ENCODE assay signal across 1 cellular context in genomic region chr2:42141687-42142475, GRCh38.
TF ChIP-seq lines count a peak whose summit lies in the region.

No MANE protein-coding gene starts in this region.

TF ChIP-seq in K562, 482 proteins besides CTCF, POLR2A, EP300 and RAD21 (continued from another document and continues in another):
- TF ChIP-seq ZNF318 (IDR thresholded peaks at IDR 0.05; ENCODE audit: borderline replicate concordance in 1 of 2, low read depth in 1 of 2) (no peak), ZNF282 (CRISPR knock-in tag; IDR thresholded peaks at IDR 0.05) (no peak), CGGBP1 (CRISPR knock-in tag; IDR thresholded peaks at IDR 0.05) (no peak), ZNF12 (CRISPR knock-in tag; IDR thresholded peaks at IDR 0.05) (no peak), FOXJ2 (tag; IDR thresholded peaks at IDR 0.05) (no peak), SPI1 (IDR thresholded peaks at IDR 0.05; ENCODE audit: borderline replicate concordance, low read depth, low read length) (peak; percentile 38; the same call in 1 of the 2 replicates), MLLT1 (IDR thresholded peaks at IDR 0.05) (no peak), ELF4 (CRISPR knock-in tag; IDR thresholded peaks at IDR 0.05) (peak; percentile 32; the same call in 1 of the 2 replicates), E2F5 (CRISPR knock-in tag; IDR thresholded peaks at IDR 0.05) (no peak), ZNF253 (CRISPR knock-in tag; conservative IDR thresholded peaks at IDR 0.05) (no peak), ZNF23 (CRISPR knock-in tag; IDR thresholded peaks at IDR 0.05) (no peak), TAF9B (IDR thresholded peaks at IDR 0.05; ENCODE audit: partially characterized antibody) (no peak), C11orf30 (IDR thresholded peaks at IDR 0.05; ENCODE audit: low read depth) (peak; percentile 97), OTX1 (CRISPR knock-in tag; IDR thresholded peaks at IDR 0.05) (no peak), ZNF644 (tag; IDR thresholded peaks at IDR 0.05; ENCODE audit: low read depth) (no peak), RAD51 (IDR thresholded peaks at IDR 0.05; ENCODE audit: borderline replicate concordance, low read depth) (no peak), ZNF592 (IDR thresholded peaks at IDR 0.05) (0 out of 2 replicates have a peak, but pooled peaks have one; percentile 48), CEBPG (CRISPR knock-in tag; IDR thresholded peaks at IDR 0.05) (no peak), CEBPG (tag; conservative IDR thresholded peaks at IDR 0.05 in 1 of 2, IDR thresholded peaks at IDR 0.05 in 1 of 2) (no peak), ZNF512 (tag; IDR thresholded peaks at IDR 0.05) (no peak), MCM5 (IDR thresholded peaks at IDR 0.05; ENCODE audit: low read depth) (no peak), ZNF134 (CRISPR knock-in tag; conservative IDR thresholded peaks at IDR 0.05) (no peak), TEAD2 (tag; IDR thresholded peaks at IDR 0.05) (no peak), ZNF324 (CRISPR knock-in tag; IDR thresholded peaks at IDR 0.05) (no peak), CREM (IDR thresholded peaks at IDR 0.05; ENCODE audit: low read depth) (peak; percentile 14; the same call in 1 of the 2 replicates), FUS (optimal IDR thresholded peaks at IDR 0.05; ENCODE audit: low read depth, low read length) (no peak), KDM4B (IDR thresholded peaks at IDR 0.05; ENCODE audit: borderline replicate concordance in 2 of 2, low read depth in 1 of 2) (no peak), RBM22 (IDR thresholded peaks at IDR 0.05; ENCODE audit: low read depth, low read length, poor library complexity, severe bottlenecking) (no peak), NR2C1 (IDR thresholded peaks at IDR 0.05) (no peak), NR2C1 (tag; IDR thresholded peaks at IDR 0.05) (no peak), NFRKB (IDR thresholded peaks at IDR 0.05; ENCODE audit: low read depth) (no peak), NRF1 (conservative IDR thresholded peaks at IDR 0.05 in 1 of 2, IDR thresholded peaks at IDR 0.05 in 1 of 2) (no peak), PYGO2 (tag; IDR thresholded peaks at IDR 0.05) (no peak), KAT7 (CRISPR knock-in tag; IDR thresholded peaks at IDR 0.05; ENCODE audit: borderline replicate concordance) (no peak), ZBTB7A (IDR thresholded peaks at IDR 0.05; ENCODE audit: borderline replicate concordance, control insufficient read depth, low read depth, low read length) (no peak), ATF7 (IDR thresholded peaks at IDR 0.05) (0 out of 2 replicates have a peak, but pooled peaks have one; percentile 19), ARID1B (IDR thresholded peaks at IDR 0.05) (peak; percentile 37; the same call in 1 of the 2 replicates), ETV1 (tag; conservative IDR thresholded peaks at IDR 0.05; ENCODE audit: low read depth) (no peak), MCM7 (IDR thresholded peaks at IDR 0.05) (no peak), E2F8 (IDR thresholded peaks at IDR 0.05; ENCODE audit: low read depth, partially characterized antibody) (no peak), ZNF444 (CRISPR knock-in tag; IDR thresholded peaks at IDR 0.05) (no peak), JUND (IDR thresholded peaks at IDR 0.05; ENCODE audit: borderline replicate concordance, low read depth, low read length) (0 out of 2 replicates have a peak, but pooled peaks have one; percentile 24), JUND (tag; IDR thresholded peaks at IDR 0.05; ENCODE audit: borderline replicate concordance, low read depth, low read length) (no peak), ARID3B (CRISPR knock-in tag; IDR thresholded peaks at IDR 0.05; ENCODE audit: borderline replicate concordance) (no peak), SNAPC5 (CRISPR knock-in tag; IDR thresholded peaks at IDR 0.05) (no peak)
